In the genomic region with DNA sequence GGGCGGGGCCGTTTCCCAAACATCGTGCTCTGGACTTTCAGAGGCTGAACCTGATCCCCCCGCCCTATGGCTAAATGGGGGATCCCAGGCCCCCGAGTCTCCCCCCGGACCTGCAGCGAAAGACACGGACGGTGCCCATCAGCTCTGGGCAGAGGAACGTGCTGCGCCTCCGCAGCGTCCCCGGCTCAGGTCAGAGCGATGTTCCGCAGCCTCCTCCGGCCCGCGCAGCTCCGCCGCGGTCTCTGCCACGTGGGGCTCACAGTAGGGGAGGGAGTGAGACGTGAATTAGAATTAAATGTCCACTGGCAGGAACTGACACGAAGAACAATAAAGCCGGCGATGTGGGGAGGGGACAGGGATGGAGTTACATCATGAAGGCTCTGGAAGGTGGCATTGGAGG, we compare ENCODE assay signal across 6 cellular contexts.
DNase-seq lines count a peak whose midpoint lies in the region; ATAC-seq, FAIRE-seq and TF ChIP-seq lines count a peak whose summit lies in the region.
"Not testable (repeated sequence)": the region's sequence is repeated elsewhere in the genome, so short reads cannot be mapped to it uniquely, and the experiment has no call there.

No MANE protein-coding gene starts in this region.

- not testable (repeated sequence) for TF ChIP-seq POLR2A in K562 (conservative IDR thresholded peaks at IDR 0.05)

- FAIRE-seq in K562 (lab: Jason Lieb, UNC): not testable (repeated sequence)

- H3K9me3 ChIP-seq in K562 (replicated peaks; ENCODE audit: control insufficient read depth, insufficient read depth, low read depth, low read length): not testable (repeated sequence)

- WGBS in K562 (ENCODE audit: insufficient coverage, low coverage, missing lambda C conversion rate): no CpG with 5 or more reads among the region's 27 CpGs

- POLR2A ChIA-PET in activated CD8-positive, alpha-beta T cell treated with anti-CD3 and anti-CD28 coated beads for 36 hours (lab: Charles Lee); K562 (lab: Yijun Ruan, JAX): not testable (repeated sequence)

- in situ Hi-C loops in K562 (cut with MboI): not testable (repeated sequence)

- H3K9me3 Mint-ChIP-seq in activated CD8-positive, alpha-beta T cell treated with anti-CD3 and anti-CD28 coated beads for 36 hours; stimulated activated effector memory CD8-positive, alpha-beta T cell treated with anti-CD3 and anti-CD28 coated beads, Interleukin-12 subunit alpha, Interleukin-12 subunit beta, amount 100 ng/mL, for 72 hours: not testable (repeated sequence)

- DNase-seq in activated CD8-positive, alpha-beta T cell treated with anti-CD3 and anti-CD28 coated beads for 36 hours; K562 (ENCODE audit: extremely low read depth in 1 of 4, low spot score in 3 of 4); left cardiac atrium; sciatic nerve (ENCODE audit: low spot score); stimulated activated effector memory CD8-positive, alpha-beta T cell treated with anti-CD3 and anti-CD28 coated beads, Interleukin-12 subunit alpha, Interleukin-12 subunit beta, amount 100 ng/mL, for 72 hours (ENCODE audit: low spot score in 2 of 2): not testable (repeated sequence)

- not testable (repeated sequence) for TF ChIP-seq EP300 in K562 (IDR thresholded peaks at IDR 0.05; ENCODE audit: low read length)

- not testable (repeated sequence) for H3K4me3 ChIP-seq in K562

- not testable (repeated sequence) for H4K20me1 ChIP-seq in K562 (replicated peaks; ENCODE audit: control insufficient read depth, insufficient read depth, low read length)

- not testable (repeated sequence) for H3K27ac ChIP-seq in K562 (ENCODE audit: extremely low read depth, low read depth, low read length)

- not testable (repeated sequence) for H3K4me2 ChIP-seq in K562 (ENCODE audit: insufficient read depth, low read length)

- not testable (repeated sequence) for H3K9ac ChIP-seq in K562 (ENCODE audit: insufficient read depth in 1 of 2, low read depth in 2 of 2, low read length in 2 of 2)

- H3K9me1 ChIP-seq in K562 (ENCODE audit: control insufficient read depth, insufficient read depth, low read length): not testable (repeated sequence)

- not testable (repeated sequence) for H3K4me3 Mint-ChIP-seq in activated CD8-positive, alpha-beta T cell treated with anti-CD3 and anti-CD28 coated beads for 36 hours; stimulated activated effector memory CD8-positive, alpha-beta T cell treated with anti-CD3 and anti-CD28 coated beads, Interleukin-12 subunit alpha, Interleukin-12 subunit beta, amount 100 ng/mL, for 72 hours

- peak; percentile 50; the same call in 2 of the 3 replicates for ATAC-seq in SK-N-SH treated with all-trans-retinoic acid at 6 μM for 48 hours
- peak; percentile 25 for ATAC-seq in activated CD8-positive, alpha-beta T cell treated with anti-CD3 and anti-CD28 coated beads for 36 hours
- ATAC-seq in K562: peak; percentile 25
- ATAC-seq in left cardiac atrium: peak; percentile 9 to 27
- ATAC-seq in sciatic nerve: peak; percentile 34
- ATAC-seq in stimulated activated effector memory CD8-positive, alpha-beta T cell treated with anti-CD3 and anti-CD28 coated beads, Interleukin-12 subunit alpha, Interleukin-12 subunit beta, amount 100 ng/mL, for 72 hours: peak; percentile 24

- H3K4me1 Mint-ChIP-seq in activated CD8-positive, alpha-beta T cell treated with anti-CD3 and anti-CD28 coated beads for 36 hours (ENCODE audit: low read depth); stimulated activated effector memory CD8-positive, alpha-beta T cell treated with anti-CD3 and anti-CD28 coated beads, Interleukin-12 subunit alpha, Interleukin-12 subunit beta, amount 100 ng/mL, for 72 hours: not testable (repeated sequence)

- BruUV-seq in K562 (replicated peaks; lab: Mats Ljungman, UMichigan): not testable (repeated sequence)

- not testable (repeated sequence) for H3K27me3 ChIP-seq in K562 (ENCODE audit: control insufficient read depth in 2 of 2, insufficient read depth in 2 of 2, low read length in 2 of 2)

- intact Hi-C loops in activated CD8-positive, alpha-beta T cell treated with anti-CD3 and anti-CD28 coated beads for 36 hours (cut with micrococcal nuclease); K562 (cut with micrococcal nuclease); left cardiac atrium (cut with DNase I); sciatic nerve (cut with DNase I): not testable (repeated sequence)

- not testable (repeated sequence) for H2AFZ ChIP-seq in K562 (ENCODE audit: low read depth, low read length)

- not testable (repeated sequence) for TF ChIP-seq CTCF in activated CD8-positive, alpha-beta T cell treated with anti-CD3 and anti-CD28 coated beads for 36 hours (IDR thresholded peaks at IDR 0.05); K562 (IDR thresholded peaks at IDR 0.05 in 2 of 3, conservative IDR thresholded peaks at IDR 0.05 in 1 of 3; ENCODE audit: insufficient read depth in 2 of 3, low read depth in 1 of 3, low read length in 3 of 3)

- not testable (repeated sequence) for H3K4me1 ChIP-seq in K562 (replicated peaks in 1 of 2; ENCODE audit: control insufficient read depth in 2 of 2, insufficient read depth in 2 of 2, low read length in 2 of 2)

- CTCF ChIA-PET in activated CD8-positive, alpha-beta T cell treated with anti-CD3 and anti-CD28 coated beads for 36 hours (lab: Charles Lee); K562 (lab: Yijun Ruan, JAX; ENCODE audit: low intra/inter-chr PET ratio): not testable (repeated sequence)

- H3K36me3 ChIP-seq in K562 (ENCODE audit: control insufficient read depth, insufficient read depth, low read length): not testable (repeated sequence)

- H3K27ac Mint-ChIP-seq in activated CD8-positive, alpha-beta T cell treated with anti-CD3 and anti-CD28 coated beads for 36 hours; stimulated activated effector memory CD8-positive, alpha-beta T cell treated with anti-CD3 and anti-CD28 coated beads, Interleukin-12 subunit alpha, Interleukin-12 subunit beta, amount 100 ng/mL, for 72 hours: not testable (repeated sequence)

- H3K36me3 Mint-ChIP-seq in activated CD8-positive, alpha-beta T cell treated with anti-CD3 and anti-CD28 coated beads for 36 hours (ENCODE audit: low read depth); stimulated activated effector memory CD8-positive, alpha-beta T cell treated with anti-CD3 and anti-CD28 coated beads, Interleukin-12 subunit alpha, Interleukin-12 subunit beta, amount 100 ng/mL, for 72 hours: not testable (repeated sequence)

- H3K27me3 Mint-ChIP-seq in activated CD8-positive, alpha-beta T cell treated with anti-CD3 and anti-CD28 coated beads for 36 hours: not testable (repeated sequence)

- H3K79me2 ChIP-seq in K562 (ENCODE audit: control insufficient read depth, insufficient read depth, low read length): not testable (repeated sequence)

- TF ChIP-seq RAD21 in K562 (CRISPR knock-in tag; conservative IDR thresholded peaks at IDR 0.05 in 1 of 2, IDR thresholded peaks at IDR 0.05 in 1 of 2): not testable (repeated sequence)
